1 cellular context compared by ENCODE assay signal in genomic region chr10:13930123-13930522, GRCh38.
TF ChIP-seq lines count a peak whose summit lies in the region.

No MANE protein-coding gene starts in this region.

TF ChIP-seq in K562, 482 proteins besides CTCF, POLR2A, EP300 and RAD21 (continued from another document):
- TF ChIP-seq ARID3A (IDR thresholded peaks at IDR 0.05; ENCODE audit: borderline replicate concordance, low read depth, low read length): no peak
- peak; percentile 70 for TF ChIP-seq ARID1B (IDR thresholded peaks at IDR 0.05)
- TF ChIP-seq ZNF766 (CRISPR knock-in tag; conservative IDR thresholded peaks at IDR 0.05): peak; percentile 70
- TF ChIP-seq NFIC (IDR thresholded peaks at IDR 0.05): peak; percentile 62
- TF ChIP-seq TAL1 (IDR thresholded peaks at IDR 0.05): peak; percentile 73
- peak; percentile 77; the same call in 1 of the 2 replicates for TF ChIP-seq CBFB (CRISPR knock-in tag; IDR thresholded peaks at IDR 0.05)
- TF ChIP-seq GATAD2B (IDR thresholded peaks at IDR 0.05; ENCODE audit: borderline replicate concordance): no peak
- TF ChIP-seq LEF1 (IDR thresholded peaks at IDR 0.05): peak; percentile 39; the same call in 1 of the 2 replicates
- TF ChIP-seq, protein P1, sequence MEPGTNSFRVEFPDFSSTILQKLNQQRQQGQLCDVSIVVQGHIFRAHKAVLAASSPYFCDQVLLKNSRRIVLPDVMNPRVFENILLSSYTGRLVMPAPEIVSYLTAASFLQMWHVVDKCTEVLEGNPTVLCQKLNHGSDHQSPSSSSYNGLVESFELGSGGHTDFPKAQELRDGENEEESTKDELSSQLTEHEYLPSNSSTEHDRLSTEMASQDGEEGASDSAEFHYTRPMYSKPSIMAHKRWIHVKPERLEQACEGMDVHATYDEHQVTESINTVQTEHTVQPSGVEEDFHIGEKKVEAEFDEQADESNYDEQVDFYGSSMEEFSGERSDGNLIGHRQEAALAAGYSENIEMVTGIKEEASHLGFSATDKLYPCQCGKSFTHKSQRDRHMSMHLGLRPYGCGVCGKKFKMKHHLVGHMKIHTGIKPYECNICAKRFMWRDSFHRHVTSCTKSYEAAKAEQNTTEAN (CRISPR knock-in tag; IDR thresholded peaks at IDR 0.05): no peak
- TF ChIP-seq KLF16 (IDR thresholded peaks at IDR 0.05): peak; percentile 68; the same call in 1 of the 2 replicates
